Comparison of ENCODE assay signal across 9 cellular contexts in genomic region chr1:229714964-229715603, GRCh38.
DNase-seq lines count a peak whose midpoint lies in the region; ATAC-seq, FAIRE-seq and TF ChIP-seq lines count a peak whose summit lies in the region.
"Had no signal": no experiment of that assay in that cellular context is flagged by ENCODE, and none has a peak within 500 bp of the region (broad histone marks: within the 10 kb centered on the region; RNA-seq: fewer than 3 reads in every experiment).

No MANE protein-coding gene starts in this region.

- H3K27ac Mint-ChIP-seq in activated CD4-positive, alpha-beta T cell treated with anti-CD3 and anti-CD28 coated beads for 36 hours, result no peak overlapping the region

- H3K4me3 Mint-ChIP-seq in activated CD4-positive, alpha-beta T cell treated with anti-CD3 and anti-CD28 coated beads for 36 hours, result no peak overlapping the region

- H3K4me1 Mint-ChIP-seq in activated CD4-positive, alpha-beta T cell treated with anti-CD3 and anti-CD28 coated beads for 36 hours, result no peaks in the 10 kb centered on the region

- H3K36me3 Mint-ChIP-seq in activated CD4-positive, alpha-beta T cell treated with anti-CD3 and anti-CD28 coated beads for 36 hours (ENCODE audit: low read depth), result no peaks in the 10 kb centered on the region

- TF ChIP-seq CTCF in HL-60 (IDR thresholded peaks at IDR 0.05; ENCODE audit: insufficient read depth, low read length) (peak; percentile 25), fibroblast of pulmonary artery (IDR thresholded peaks at IDR 0.05; ENCODE audit: low read length, missing control alignments) (peak; percentile 39)

- no peaks in the 10 kb centered on the region for H3K27me3 ChIP-seq in HL-60 (ENCODE audit: insufficient read depth, poor library complexity, severe bottlenecking)

- intact Hi-C loops in activated CD4-positive, alpha-beta T cell treated with anti-CD3 and anti-CD28 coated beads for 36 hours (cut with DNase I, micrococcal nuclease), result loop anchor here in 1 of 2 experiments (2.0 to 5.0 kb wide), 2 partner anchors 50 to 452 kb away; no protein-coding TSS in a partner anchor

- CTCF ChIA-PET in activated CD4-positive, alpha-beta T cell treated with anti-CD3 and anti-CD28 coated beads for 36 hours (lab: Charles Lee), result interaction anchor here (0.7 to 1.8 kb wide), 4 partner anchors 9 to 54 kb away, joined by 3 to 5 read pairs (median 4); no protein-coding TSS in a partner anchor

- peak; percentile 40 for FAIRE-seq in urothelium cell line (lab: Jason Lieb, UNC)
- FAIRE-seq: G401.6 had no signal

- ATAC-seq in activated CD4-positive, alpha-beta T cell treated with anti-CD3 and anti-CD28 coated beads for 36 hours, result peak; percentile 33

- H3K27ac ChIP-seq in HL-60 (replicated peaks) (no peak overlapping the region), caudate nucleus (ENCODE audit: low read depth, low read length) (no peak overlapping the region)

- H3K9me3 Mint-ChIP-seq in activated CD4-positive, alpha-beta T cell treated with anti-CD3 and anti-CD28 coated beads for 36 hours (ENCODE audit: low read depth), result no peaks in the 10 kb centered on the region

- POLR2A ChIA-PET in activated CD4-positive, alpha-beta T cell treated with anti-CD3 and anti-CD28 coated beads for 36 hours (lab: Charles Lee), result no interaction called here

- peaks cover 3% of the 10 kb centered on the region for H3K27me3 Mint-ChIP-seq in activated CD4-positive, alpha-beta T cell treated with anti-CD3 and anti-CD28 coated beads for 36 hours

- H3K4me3 ChIP-seq in HL-60 (replicated peaks; ENCODE audit: insufficient read depth, low read length), result no peak overlapping the region
- no peak overlapping the region for H3K4me3 ChIP-seq in fibroblast of pulmonary artery (replicated peaks; ENCODE audit: low read depth, low read length)

- DNase-seq in SIG-M5 treated with dmso at 0.1 percent for 504 hours (lab: John Stamatoyannopoulos, UW; ENCODE audit: unreplicated experiment) (peak; percentile 35), SIG-M5 (lab: John Stamatoyannopoulos, UW) (no peak), HL-60 (ENCODE audit: low read depth in 1 of 2, low spot score in 1 of 2) (peak in 1 of 2 experiments; percentile 48), fibroblast of pulmonary artery (ENCODE audit: low read depth) (peak; percentile 34), urothelium cell line (ENCODE audit: low spot score) (peak; percentile 17), AG08396 (ENCODE audit: low spot score) (no peak), caudate nucleus (lab: John Stamatoyannopoulos, UW) (no peak)
- DNase-seq in activated CD4-positive, alpha-beta T cell treated with anti-CD3 and anti-CD28 coated beads for 36 hours, result peak; percentile 60

Comparison
In these comparisons a context has a peak if more than half of its experiments do, and no peak if none do; other contexts are left out.
1. DNase-seq: peak in SIG-M5 treated with dmso at 0.1 percent for 504 hours (single experiment), activated CD4-positive, alpha-beta T cell treated with anti-CD3 and anti-CD28 coated beads for 36 hours (single experiment), fibroblast of pulmonary artery (single experiment) and urothelium cell line (single experiment); none in SIG-M5 (single experiment), AG08396 (single experiment) and caudate nucleus (0 of 61).